ENCODE assay signal across 24 cellular contexts in genomic region chr3:150299221-150299620, GRCh38.
DNase-seq lines count a peak whose midpoint lies in the region; FAIRE-seq and TF ChIP-seq lines count a peak whose summit lies in the region.
"Had no signal": no experiment of that assay in that cellular context is flagged by ENCODE, and none has a peak within 500 bp of the region (broad histone marks: within the 10 kb centered on the region; RNA-seq: fewer than 3 reads in every experiment).

No MANE protein-coding gene starts in this region.

- H3K27me3 ChIP-seq in H1 (replicated peaks in 1 of 4; ENCODE audit: control insufficient read depth in 3 of 4, extremely low read depth in 1 of 4, insufficient read depth in 3 of 4, low read length in 3 of 4) (no peaks in the 10 kb centered on the region), mesendoderm (ENCODE audit: insufficient read depth, low read length, poor library complexity) (no peaks in the 10 kb centered on the region)
- H3K27me3 ChIP-seq: breast epithelium, dorsolateral prefrontal cortex, esophagus muscularis mucosa had no signal

- H3K18ac ChIP-seq in H1 (ENCODE audit: extremely low read depth, low read length) (no peak overlapping the region), mesendoderm (ENCODE audit: low read length) (no peak overlapping the region)

- no peaks in the 10 kb centered on the region for H3K36me3 Mint-ChIP-seq in CD14-positive monocyte
- H3K36me3 Mint-ChIP-seq in activated CD4-positive, alpha-beta T cell treated with anti-CD3 and anti-CD28 coated beads, Interleukin-2, amount 10 ng/mL, durations not matched to agents 7 days and 5 days (ENCODE audit: low read depth) = no peaks in the 10 kb centered on the region
- H3K36me3 Mint-ChIP-seq: activated naive CD4-positive, alpha-beta T cell treated with anti-CD3 and anti-CD28 coated beads, Interleukin-2, amount 50 U/mL, for 72 hours; CD4-positive, CD25-positive, alpha-beta regulatory T cell; stimulated activated memory B cell treated with anti-CD40 and anti-IgM and Interleukin-4, amounts not matched to agents 10 μg/mL and 1 μg/mL and 100 μg/mL, for 72 hours had no signal

- H3K4me2 ChIP-seq in H1 (ENCODE audit: insufficient read depth in 1 of 2, low read depth in 2 of 2, low read length in 2 of 2) = no peak overlapping the region
- H3K4me2 ChIP-seq in mesendoderm (ENCODE audit: low read length) = no peak overlapping the region

- H3K9ac ChIP-seq in H1 (replicated peaks in 1 of 4; ENCODE audit: extremely low read depth in 1 of 4, low read depth in 3 of 4, low read length in 3 of 4) = no peak overlapping the region
- no peak overlapping the region for H3K9ac ChIP-seq in mesendoderm (ENCODE audit: low read length)

- TF ChIP-seq CTCF in H1 (IDR thresholded peaks at IDR 0.05; ENCODE audit: control extremely low read depth in 1 of 3, insufficient read depth in 1 of 3, low read depth in 1 of 3, low read length in 3 of 3) (no peak), CD14-positive monocyte (IDR thresholded peaks at IDR 0.05) (no peak)

- no peak for TF ChIP-seq POLR2A in H1 (IDR thresholded peaks at IDR 0.05; ENCODE audit: control extremely low read depth in 1 of 2, low read depth in 2 of 2, low read length in 2 of 2)

- DNase-seq in ACHN (peak; percentile 29), M059J (ENCODE audit: low read depth) (peak; percentile 67), H1 (ENCODE audit: low read depth in 1 of 2, low spot score in 2 of 2) (no peak), mesendoderm (peak; percentile 84), CD14-positive monocyte (ENCODE audit: low spot score) (no peak), NCI-H2029 treated with DMSO at 0.1 percent for 48 hours (lab: John Stamatoyannopoulos, UW) (no peak), inferior parietal cortex (ENCODE audit: extremely low spot score) (no peak)
- no peak for DNase-seq in activated CD4-positive, alpha-beta T cell treated with anti-CD3 and anti-CD28 coated beads, Interleukin-2, amount 10 ng/mL, durations not matched to agents 7 days and 5 days
- DNase-seq: activated CD8-positive, alpha-beta T cell treated with anti-CD3 and anti-CD28 coated beads, Interleukin-2, amount 10 ng/mL, durations not matched to agents 7 days and 5 days; activated T-cell treated with anti-CD3 and anti-CD28 coated beads, Interleukin-2, amount 50 U/mL, for 4 hours; CD4-positive, CD25-positive, alpha-beta regulatory T cell; dorsolateral prefrontal cortex; glutamatergic neuron; KBM-7; NCI-H1048; NCI-H510A treated with DMSO at 0.1 percent for 48 hours; SIG-M5 had no signal

- H2BK20ac ChIP-seq in H1 (ENCODE audit: low read length) = no peak overlapping the region

- H3K79me1 ChIP-seq in H1 (ENCODE audit: low read depth, low read length) (no peaks in the 10 kb centered on the region), mesendoderm (ENCODE audit: low read length) (no peaks in the 10 kb centered on the region)

- H3K36me3 ChIP-seq in H1 (ENCODE audit: control insufficient read depth in 2 of 4, insufficient read depth in 4 of 4, low read length in 3 of 4) = no peaks in the 10 kb centered on the region
- H3K36me3 ChIP-seq in mesendoderm (ENCODE audit: control insufficient read depth, insufficient read depth, low read length) = no peaks in the 10 kb centered on the region
- H3K36me3 ChIP-seq: breast epithelium, esophagus muscularis mucosa had no signal

- POLR2A ChIA-PET in H1 (lab: Charles Lee; ENCODE audit: partially characterized antibody) = no interaction called here
- POLR2A ChIA-PET in activated CD4-positive, alpha-beta T cell treated with anti-CD3 and anti-CD28 coated beads, Interleukin-2, amount 10 ng/mL, durations not matched to agents 7 days and 5 days (lab: Charles Lee) = no interaction called here

- H2AK5ac ChIP-seq in H1 (ENCODE audit: low read depth, low read length) (no peak overlapping the region), mesendoderm (ENCODE audit: low read length) (no peak overlapping the region)

- H2BK5ac ChIP-seq in H1 (ENCODE audit: low read depth, low read length) (no peak overlapping the region), mesendoderm (ENCODE audit: low read length) (no peak overlapping the region)

- H4K8ac ChIP-seq in H1 (ENCODE audit: extremely low read depth, insufficient read depth, low read length) = no peak overlapping the region
- H4K8ac ChIP-seq in mesendoderm (ENCODE audit: low read depth, low read length) = no peak overlapping the region

- in situ Hi-C loops in ACHN (cut with HindIII; ENCODE audit: low pct_ligation_motif_present, low pct_unique_long_range_greater_than_20kb, low sequenced_read_pairs) = no loop called here

- peaks cover 0 to 2% (median 0%) of the 10 kb centered on the region in 7 donors for H3K9me3 Mint-ChIP-seq in CD14-positive monocyte
- H3K9me3 Mint-ChIP-seq in activated CD4-positive, alpha-beta T cell treated with anti-CD3 and anti-CD28 coated beads, Interleukin-2, amount 10 ng/mL, durations not matched to agents 7 days and 5 days = no peaks in the 10 kb centered on the region
- H3K9me3 Mint-ChIP-seq: activated naive CD4-positive, alpha-beta T cell treated with anti-CD3 and anti-CD28 coated beads, Interleukin-2, amount 50 U/mL, for 72 hours; activated T-cell treated with anti-CD3 and anti-CD28 coated beads, Interleukin-2, amount 50 U/mL, for 4 hours; neural crest cell; stimulated activated memory B cell treated with anti-CD40 and anti-IgM and Interleukin-4, amounts not matched to agents 10 μg/mL and 1 μg/mL and 100 μg/mL, for 72 hours had no signal

- H3K23ac ChIP-seq in H1 (ENCODE audit: insufficient read length) (no peak overlapping the region), mesendoderm (ENCODE audit: low read length) (no peak overlapping the region)

- FAIRE-seq in H1 (lab: Jason Lieb, UNC) = peak; percentile 66
- FAIRE-seq: GM18507, islet of Langerhans had no signal

- H3K23me2 ChIP-seq in H1 (ENCODE audit: low read depth, low read length) = no peaks in the 10 kb centered on the region

- H2BK15ac ChIP-seq in H1 (ENCODE audit: low read length) (no peak overlapping the region), mesendoderm (replicated peaks; ENCODE audit: low read depth) (no peak overlapping the region)

- H3K27ac ChIP-seq in H1 (ENCODE audit: low read depth, low read length) = no peak overlapping the region
- H3K27ac ChIP-seq in mesendoderm (ENCODE audit: low read depth, low read length) = no peak overlapping the region
- H3K27ac ChIP-seq: breast epithelium, dorsolateral prefrontal cortex, esophagus muscularis mucosa had no signal

- no peak overlapping the region for H3K56ac ChIP-seq in H1 (replicated peaks; ENCODE audit: insufficient read length, low read depth, low read length)
- H3K56ac ChIP-seq in mesendoderm (ENCODE audit: low read length) = no peak overlapping the region

- intact Hi-C loops in CD14-positive monocyte (cut with micrococcal nuclease) = no loop called here

- peak overlapping the region in 1 of 7 donors; percentile 18 for H3K27ac Mint-ChIP-seq in CD14-positive monocyte
- no peak overlapping the region for H3K27ac Mint-ChIP-seq in activated CD4-positive, alpha-beta T cell treated with anti-CD3 and anti-CD28 coated beads, Interleukin-2, amount 10 ng/mL, durations not matched to agents 7 days and 5 days
- H3K27ac Mint-ChIP-seq: activated CD8-positive, alpha-beta T cell treated with anti-CD3 and anti-CD28 coated beads, Interleukin-2, amount 10 ng/mL, durations not matched to agents 7 days and 5 days; activated naive CD4-positive, alpha-beta T cell treated with anti-CD3 and anti-CD28 coated beads, Interleukin-2, amount 50 U/mL, for 72 hours; CD4-positive, CD25-positive, alpha-beta regulatory T cell; stimulated activated memory B cell treated with anti-CD40 and anti-IgM and Interleukin-4, amounts not matched to agents 10 μg/mL and 1 μg/mL and 100 μg/mL, for 72 hours had no signal

- H3K4ac ChIP-seq in H1 (replicated peaks; ENCODE audit: insufficient read length, low read depth, low read length) (no peak overlapping the region), mesendoderm (ENCODE audit: low read depth, low read length) (no peak overlapping the region)

- H3K79me2 ChIP-seq in H1 (ENCODE audit: control insufficient read depth in 1 of 2, insufficient read depth in 2 of 2, low read length in 2 of 2) = no peaks in the 10 kb centered on the region
- H3K79me2 ChIP-seq in mesendoderm (ENCODE audit: control insufficient read depth, insufficient read depth, low read length) = no peaks in the 10 kb centered on the region

- H3K9me3 ChIP-seq in H1 (ENCODE audit: insufficient read depth in 2 of 2, low read depth in 1 of 2, low read length in 1 of 2) = no peaks in the 10 kb centered on the region
- H3K9me3 ChIP-seq: breast epithelium, esophagus muscularis mucosa had no signal

- peaks cover 0 to 2% (median 2%) of the 10 kb centered on the region in 3 donors for H3K27me3 Mint-ChIP-seq in CD14-positive monocyte (ENCODE audit: low read depth in 3 of 3)
- H3K27me3 Mint-ChIP-seq in activated CD4-positive, alpha-beta T cell treated with anti-CD3 and anti-CD28 coated beads, Interleukin-2, amount 10 ng/mL, durations not matched to agents 7 days and 5 days = peaks cover 21% of the 10 kb centered on the region

- H2AFZ ChIP-seq in H1 (ENCODE audit: low read length) = no peak overlapping the region

- H4K5ac ChIP-seq in H1 (ENCODE audit: insufficient read length, low read depth, low read length) (no peak overlapping the region), mesendoderm (ENCODE audit: low read length) (no peak overlapping the region)

- CTCF ChIA-PET in H1 (lab: Charles Lee; ENCODE audit: partially characterized antibody) = interaction anchor here (0.6 to 4.7 kb wide), 6 partner anchors 10 to 115 kb away, joined by 3 to 27 read pairs (median 4); no protein-coding TSS in a partner anchor
- CTCF ChIA-PET in activated CD4-positive, alpha-beta T cell treated with anti-CD3 and anti-CD28 coated beads, Interleukin-2, amount 10 ng/mL, durations not matched to agents 7 days and 5 days (lab: Charles Lee) = interaction anchor here (0.6 kb wide), 1 partner anchor 72 kb away, joined by 3 read pairs; no protein-coding TSS in a partner anchor

- H2BK120ac ChIP-seq in H1 (replicated peaks; ENCODE audit: low read depth, low read length) (no peak overlapping the region), mesendoderm (ENCODE audit: low read depth, low read length) (no peak overlapping the region)

- H3K4me3 Mint-ChIP-seq in CD14-positive monocyte = no peak overlapping the region
- H3K4me3 Mint-ChIP-seq in activated CD4-positive, alpha-beta T cell treated with anti-CD3 and anti-CD28 coated beads, Interleukin-2, amount 10 ng/mL, durations not matched to agents 7 days and 5 days = no peak overlapping the region
- H3K4me3 Mint-ChIP-seq: activated CD8-positive, alpha-beta T cell treated with anti-CD3 and anti-CD28 coated beads, Interleukin-2, amount 10 ng/mL, durations not matched to agents 7 days and 5 days; activated T-cell treated with anti-CD3 and anti-CD28 coated beads, Interleukin-2, amount 50 U/mL, for 4 hours; CD4-positive, CD25-positive, alpha-beta regulatory T cell; neural crest cell; stimulated activated memory B cell treated with anti-CD40 and anti-IgM and Interleukin-4, amounts not matched to agents 10 μg/mL and 1 μg/mL and 100 μg/mL, for 72 hours had no signal

- 77% methylated on average over 2 of the region's 2 CpGs; no CpG with 5 or more reads in 1 of the 2 experiments for WGBS in H1 (ENCODE audit: extremely low coverage in 1 of 2, insufficient coverage in 1 of 2, insufficient read length in 1 of 2, insufficient replicate concordance in 2 of 2, low coverage in 1 of 2, low lambda C conversion rate in 2 of 2, missing lambda C conversion rate in 1 of 2), 2 experiments
- no CpG with 5 or more reads among the region's 2 CpGs for WGBS in mesendoderm (ENCODE audit: extremely low coverage, insufficient coverage, low lambda C conversion rate)

- no peak overlapping the region for H4K91ac ChIP-seq in H1 (replicated peaks; ENCODE audit: insufficient read length, low read length)

- TF ChIP-seq RAD21 in H1 (IDR thresholded peaks at IDR 0.05 in 1 of 2, conservative IDR thresholded peaks at IDR 0.05 in 1 of 2; ENCODE audit: low read depth in 2 of 2, low read length in 2 of 2) = no peak

- H3K4me1 ChIP-seq in H1 (replicated peaks in 1 of 4; ENCODE audit: control insufficient read depth in 3 of 4, insufficient read depth in 4 of 4, low read length in 3 of 4) (peaks cover 0 to 5% (median 3%) of the 10 kb centered on the region in 4 experiments; a peak in 3 of 7 replicates), mesendoderm (ENCODE audit: control insufficient read depth, low read depth, low read length) (no peaks in the 10 kb centered on the region)
- H3K4me1 ChIP-seq: breast epithelium, esophagus muscularis mucosa had no signal

- no peaks in the 10 kb centered on the region for H4K20me1 ChIP-seq in H1 (replicated peaks in 1 of 2; ENCODE audit: control insufficient read depth in 1 of 2, insufficient read depth in 2 of 2, low read length in 2 of 2)

- no peak overlapping the region for H2BK12ac ChIP-seq in H1 (ENCODE audit: low read depth, low read length)

- no peak for TF ChIP-seq EP300 in H1 (IDR thresholded peaks at IDR 0.05; ENCODE audit: borderline replicate concordance in 1 of 2, low read depth in 2 of 2, low read length in 2 of 2)

- H3K4me3 ChIP-seq in H1 (ENCODE audit: extremely low read depth in 1 of 4, insufficient read depth in 2 of 4, low read depth in 3 of 4, low read length in 4 of 4) (no peak overlapping the region), mesendoderm (ENCODE audit: low read length) (no peak overlapping the region)
- H3K4me3 ChIP-seq: breast epithelium, dorsolateral prefrontal cortex, esophagus muscularis mucosa had no signal

- no peak overlapping the region for H3K14ac ChIP-seq in H1 (ENCODE audit: insufficient read length)

- H3K4me1 Mint-ChIP-seq in CD14-positive monocyte = no peaks in the 10 kb centered on the region
- no peaks in the 10 kb centered on the region for H3K4me1 Mint-ChIP-seq in activated CD4-positive, alpha-beta T cell treated with anti-CD3 and anti-CD28 coated beads, Interleukin-2, amount 10 ng/mL, durations not matched to agents 7 days and 5 days
- H3K4me1 Mint-ChIP-seq: CD4-positive, CD25-positive, alpha-beta regulatory T cell; stimulated activated memory B cell treated with anti-CD40 and anti-IgM and Interleukin-4, amounts not matched to agents 10 μg/mL and 1 μg/mL and 100 μg/mL, for 72 hours had no signal

Comparison
In these comparisons a context has a peak if more than half of its experiments do, and no peak if none do; other contexts are left out.
1. DNase-seq: peak in ACHN (single experiment), M059J (single experiment) and mesendoderm (single experiment); none in H1 (0 of 2), CD14-positive monocyte (single experiment), activated CD4-positive, alpha-beta T cell treated with anti-CD3 and anti-CD28 coated beads, Interleukin-2, amount 10 ng/mL, durations not matched to agents 7 days and 5 days (single experiment), NCI-H2029 treated with DMSO at 0.1 percent for 48 hours (single experiment) and inferior parietal cortex (single experiment).